10 cellular contexts compared by ENCODE assay signal in genomic region chr2:177393824-177394614, GRCh38. TPM values are rescaled to one million over a fixed set of nuclear protein-coding genes. Genes with fewer than 3 reads are reported as not detected.
DNase-seq lines count a peak whose midpoint lies in the region; ATAC-seq and TF ChIP-seq lines count a peak whose summit lies in the region.
"Had no signal": no experiment of that assay in that cellular context is flagged by ENCODE, and none has a peak within 500 bp of the region (broad histone marks: within the 10 kb centered on the region; RNA-seq: fewer than 3 reads in every experiment).

No MANE protein-coding gene starts in this region.

- peak overlapping the region; percentile 80 for H3K4me2 ChIP-seq in OCI-LY3 (ENCODE audit: low read length)
- peak overlapping the region; percentile 83 for H3K4me2 ChIP-seq in parathyroid adenoma (ENCODE audit: low read length)

- H3K4me1 Mint-ChIP-seq in endothelial cell (ENCODE audit: unreplicated experiment): peaks cover 30% of the 10 kb centered on the region

- H3K9me3 Mint-ChIP-seq in endothelial cell (ENCODE audit: unreplicated experiment): no peaks in the 10 kb centered on the region

- TF ChIP-seq CTCF in GM06990 (IDR thresholded peaks at IDR 0.05; ENCODE audit: insufficient read depth, low read length, poor library complexity, severe bottlenecking) (no peak), OCI-LY3 (IDR thresholded peaks at IDR 0.05; ENCODE audit: low read depth, low read length) (no peak), endothelial cell (IDR thresholded peaks at IDR 0.05; ENCODE audit: unreplicated experiment) (no peak), parathyroid adenoma (IDR thresholded peaks at IDR 0.05) (no peak)

- ATAC-seq in HG02678 (IDR thresholded peaks at IDR 0.05; ENCODE audit: unreplicated experiment): no peak

- H3K27ac Mint-ChIP-seq in endothelial cell (ENCODE audit: unreplicated experiment): no peak overlapping the region

- no peaks in the 10 kb centered on the region for H3K36me3 Mint-ChIP-seq in endothelial cell (ENCODE audit: low read depth, unreplicated experiment)

- H3K79me2 ChIP-seq in OCI-LY3 (ENCODE audit: low read length): peaks cover 66% of the 10 kb centered on the region
- peaks cover 22% of the 10 kb centered on the region for H3K79me2 ChIP-seq in parathyroid adenoma

- DNase-seq in GM06990 (ENCODE audit: extremely low read depth, insufficient read length) (no peak), endothelial cell (ENCODE audit: low spot score) (no peak), OCI-M2 (lab: John Stamatoyannopoulos, UW; ENCODE audit: unreplicated experiment) (no peak), AG20443 (ENCODE audit: low spot score) (no peak), NCI-H2107 (lab: John Stamatoyannopoulos, UW) (no peak)
- DNase-seq: NCI-H1092 treated with DMSO at 0.1 percent for 48 hours, ovary had no signal

- H3K4me1 ChIP-seq in OCI-LY3 (ENCODE audit: low read length): peaks cover 29% of the 10 kb centered on the region
- H3K4me1 ChIP-seq in parathyroid adenoma: peaks cover 12% of the 10 kb centered on the region

- H3K9ac ChIP-seq in OCI-LY3 (ENCODE audit: low read length): peak overlapping the region; percentile 92
- no peak overlapping the region for H3K9ac ChIP-seq in parathyroid adenoma

- H3K27me3 Mint-ChIP-seq in endothelial cell (ENCODE audit: unreplicated experiment): peaks cover 3% of the 10 kb centered on the region

- H3K9me3 ChIP-seq in OCI-LY3 (ENCODE audit: insufficient read depth, low read length): no peaks in the 10 kb centered on the region
- no peaks in the 10 kb centered on the region for H3K9me3 ChIP-seq in parathyroid adenoma (ENCODE audit: control insufficient read depth, low read length)
- H3K9me3 ChIP-seq: ovary had no signal

- H2AFZ ChIP-seq in OCI-LY3 (ENCODE audit: low read depth, low read length) (no peak overlapping the region), parathyroid adenoma (no peak overlapping the region)

- peak overlapping the region; percentile 95 for H3K4me3 Mint-ChIP-seq in endothelial cell (ENCODE audit: unreplicated experiment)

- H3K36me3 ChIP-seq in GM06990 (ENCODE audit: control insufficient read depth, insufficient read depth, low read length): no peaks in the 10 kb centered on the region
- no peaks in the 10 kb centered on the region for H3K36me3 ChIP-seq in OCI-LY3 (replicated peaks; ENCODE audit: low read depth, low read length)
- no peaks in the 10 kb centered on the region for H3K36me3 ChIP-seq in parathyroid adenoma (ENCODE audit: control insufficient read depth, insufficient read depth, low read length)
- H3K36me3 ChIP-seq: ovary had no signal

- no peaks in the 10 kb centered on the region for H3K27me3 ChIP-seq in GM06990 (replicated peaks; ENCODE audit: control insufficient read depth, insufficient read depth, low read length)
- no peaks in the 10 kb centered on the region for H3K27me3 ChIP-seq in OCI-LY3 (ENCODE audit: low read depth, low read length)
- no peaks in the 10 kb centered on the region for H3K27me3 ChIP-seq in parathyroid adenoma (ENCODE audit: control insufficient read depth, insufficient read depth, low read length)
- H3K27me3 ChIP-seq: ovary had no signal

- H3K4me3 ChIP-seq in GM06990 (replicated peaks; ENCODE audit: low read depth, low read length): peak overlapping the region; percentile 100
- peak overlapping the region; percentile 94 for H3K4me3 ChIP-seq in OCI-LY3 (ENCODE audit: low read length)
- peak overlapping the region; percentile 70 for H3K4me3 ChIP-seq in parathyroid adenoma (ENCODE audit: low read depth, low read length)

- H4K20me1 ChIP-seq in OCI-LY3 (ENCODE audit: insufficient read depth, low read length): peaks cover 27% of the 10 kb centered on the region

- H3K27ac ChIP-seq in OCI-LY3 (ENCODE audit: low read length) (no peak overlapping the region), parathyroid adenoma (no peak overlapping the region)

RNA-seq across cellular contexts. Expression of gene AGPS, which starts 1.4 kb away (rescaled TPM):
- 54.4 TPM for total RNA-seq in endothelial cell (ENCODE audit: unreplicated experiment)
